ENCODE assay signal across 21 cellular contexts in genomic region chr6:39879535-39879934, GRCh38. TPM values are rescaled to one million over a fixed set of nuclear protein-coding genes. Genes with fewer than 3 reads are reported as not detected.
DNase-seq lines count a peak whose midpoint lies in the region; ATAC-seq and TF ChIP-seq lines count a peak whose summit lies in the region.
"Had no signal": no experiment of that assay in that cellular context is flagged by ENCODE, and none has a peak within 500 bp of the region (broad histone marks: within the 10 kb centered on the region; RNA-seq: fewer than 3 reads in every experiment).

No MANE protein-coding gene starts in this region.

- H3K27ac ChIP-seq in right lobe of liver (no peak overlapping the region), tibial artery (peak overlapping the region; percentile 79 to 84)
- H3K27ac ChIP-seq: KMS-11, SK-N-MC had no signal

- TF ChIP-seq CTCF in right lobe of liver (IDR thresholded peaks at IDR 0.05) = no peak
- TF ChIP-seq CTCF in tibial artery (IDR thresholded peaks at IDR 0.05) = no peak

- intact Hi-C loops in right lobe of liver (cut with DNase I) (no loop called here), tibial artery (cut with DNase I; ENCODE audit: low total_unique reads) (no loop called here)

- H3K36me3 ChIP-seq in right lobe of liver (no peaks in the 10 kb centered on the region), tibial artery (peaks cover 41 to 42% (median 41%) of the 10 kb centered on the region in 3 donors)
- H3K36me3 ChIP-seq: BE2C had no signal

- H3K4me3 ChIP-seq in right lobe of liver = no peak overlapping the region
- H3K4me3 ChIP-seq in tibial artery = no peak overlapping the region
- H3K4me3 ChIP-seq: GM12878, SK-N-MC had no signal

- no peaks in the 10 kb centered on the region for H3K27me3 ChIP-seq in right lobe of liver
- H3K27me3 ChIP-seq in tibial artery = no peaks in the 10 kb centered on the region
- H3K27me3 ChIP-seq: BE2C had no signal

- H3K9me3 ChIP-seq in right lobe of liver (no peaks in the 10 kb centered on the region), tibial artery (no peaks in the 10 kb centered on the region)
- H3K9me3 ChIP-seq: BE2C had no signal

- TF ChIP-seq POLR2A in right lobe of liver (IDR thresholded peaks at IDR 0.05) = no peak

- H3K4me1 ChIP-seq in right lobe of liver (peaks cover 0 to 6% (median 0%) of the 10 kb centered on the region in 4 donors), tibial artery (peaks cover 0 to 66% (median 49%) of the 10 kb centered on the region in 4 donors)
- H3K4me1 ChIP-seq: BE2C had no signal

- ATAC-seq in right lobe of liver (peak; percentile 28 to 77 (median 38)), GM21737 (IDR thresholded peaks at IDR 0.05; ENCODE audit: unreplicated experiment) (no peak)
- ATAC-seq: GM12878, Panc1 had no signal

- DNase-seq in astrocyte of the hippocampus (ENCODE audit: low read depth, low spot score) (peak; percentile 61), fibroblast of peridontal ligament (ENCODE audit: extremely low read depth) (peak; percentile 46), right lobe of liver (peak in 1 of 3 donors; percentile 23), tibial artery (no peak), NCI-H748 (lab: John Stamatoyannopoulos, UW; ENCODE audit: unreplicated experiment) (no peak), DMS153 (lab: John Stamatoyannopoulos, UW) (no peak), DMS79 treated with DMSO at 0.1 percent for 48 hours (lab: John Stamatoyannopoulos, UW) (no peak)
- DNase-seq: BE2C; Calu3; CD4-positive, alpha-beta memory T cell; DMS79; GDM1; NCI-H1048; NCI-H1436 treated with DMSO at 0.1 percent for 48 hours; NCI-H2029 treated with DMSO at 0.1 percent for 48 hours; NCI-H510A treated with DMSO at 0.1 percent for 48 hours had no signal

- 50% methylated on average over 3 of the region's 3 CpGs for WGBS in right lobe of liver (ENCODE audit: insufficient coverage, low coverage, low lambda C conversion rate, missing lambda C conversion rate)

RNA-seq across cellular contexts. Expression of gene MOCS1, which starts 54.7 kb away (rescaled TPM):
- 10 to 100 TPM; 18.0 to 35.3 (median 27.8) TPM for total RNA-seq in right lobe of liver

Comparison
In these comparisons a context has a peak if more than half of its experiments do, and no peak if none do; other contexts are left out.
1. DNase-seq: peak in astrocyte of the hippocampus (single experiment) and fibroblast of peridontal ligament (single experiment); none in tibial artery (0 of 2), NCI-H748 (single experiment), DMS153 (single experiment) and DMS79 treated with DMSO at 0.1 percent for 48 hours (single experiment).
2. H3K27ac ChIP-seq: peak in tibial artery (2 of 2); none in right lobe of liver (0 of 3).